27 cellular contexts compared by ENCODE assay signal in genomic region chr10:98215378-98215777, GRCh38. TPM values are rescaled to one million over a fixed set of nuclear protein-coding genes. Genes with fewer than 3 reads are reported as not detected.
"Had no signal": no experiment of that assay in that cellular context is flagged by ENCODE, and none has a peak within 500 bp of the region (broad histone marks: within the 10 kb centered on the region; RNA-seq: fewer than 3 reads in every experiment).

No MANE protein-coding gene starts in this region.

- H3K9me3 ChIP-seq: ovary, testis, thyroid gland had no signal

- DNase-seq: hypothalamus; immature natural killer cell; islet precursor cell; left ventricle myocardium inferior; midbrain; mucosa of descending colon; naive thymus-derived CD4-positive, alpha-beta T cell; ovary; stimulated activated CD4-positive, alpha-beta T cell treated with anti-CD3 and anti-CD28 coated beads, Interleukin-12 subunit alpha, Interleukin-12 subunit beta, amount 100 ng/mL, for 4 hours; stimulated activated CD4-positive, alpha-beta T cell treated with anti-CD3 and anti-CD28 coated beads, Interleukin-15, amount 100 ng/mL, for 24 hours; stimulated activated CD4-positive, alpha-beta T cell treated with anti-CD3 and anti-CD28 coated beads, Interleukin-2, amount 100 ng/mL, for 24 hours; stimulated activated CD4-positive, alpha-beta T cell treated with anti-CD3 and anti-CD28 coated beads, Interleukin-4, amount 100 ng/mL, for 1 hour; stimulated activated naive B cell treated with anti-CD40 and anti-IgM and Interleukin-4, amounts not matched to agents 10 μg/mL and 1 μg/mL and 100 μg/mL, for 72 hours; stimulated activated naive CD8-positive, alpha-beta T cell treated with anti-CD3 and anti-CD28 coated beads, Interleukin-15, Interleukin-2, amounts not matched to agents 100 U/mL and 50 U/mL, for 24 hours; stomach; testis; thyroid gland; transverse colon; upper lobe of left lung had no signal

- H3K36me3 ChIP-seq: ovary, right atrium auricular region, thyroid gland, transverse colon, vagina had no signal

- H3K4me1 ChIP-seq: right atrium auricular region, testis, transverse colon had no signal

- H3K27me3 ChIP-seq: ovary, right atrium auricular region, stomach, testis, thyroid gland, transverse colon, upper lobe of left lung, vagina had no signal

- H3K4me3 ChIP-seq: left ventricle myocardium inferior, lung, mucosa of descending colon, ovary, right atrium auricular region, skin epidermis, stomach, testis, thyroid gland, transverse colon, upper lobe of left lung, vagina had no signal

- H3K27ac Mint-ChIP-seq: immature natural killer cell; naive thymus-derived CD4-positive, alpha-beta T cell; natural killer cell treated with Interleukin-12 subunit alpha and Interleukin-12 subunit beta and Interleukin-15 and Interleukin-18, amount 100 ng/mL, for 72 hours; progenitor cell of endocrine pancreas; stimulated activated naive B cell treated with anti-CD40 and anti-IgM and Interleukin-4, amounts not matched to agents 10 μg/mL and 1 μg/mL and 100 μg/mL, for 72 hours had no signal

- H3K27me3 Mint-ChIP-seq: naive thymus-derived CD4-positive, alpha-beta T cell; natural killer cell treated with Interleukin-12 subunit alpha and Interleukin-12 subunit beta and Interleukin-15 and Interleukin-18, amount 100 ng/mL, for 72 hours; progenitor cell of endocrine pancreas; stimulated activated naive B cell treated with anti-CD40 and anti-IgM and Interleukin-4, amounts not matched to agents 10 μg/mL and 1 μg/mL and 100 μg/mL, for 72 hours had no signal

- ATAC-seq: mucosa of descending colon; naive thymus-derived CD4-positive, alpha-beta T cell; natural killer cell treated with Interleukin-12 subunit alpha and Interleukin-12 subunit beta and Interleukin-15 and Interleukin-18, amount 100 ng/mL, for 72 hours; sciatic nerve; stimulated activated naive B cell treated with anti-CD40 and anti-IgM and Interleukin-4, amounts not matched to agents 10 μg/mL and 1 μg/mL and 100 μg/mL, for 72 hours; stimulated activated naive CD8-positive, alpha-beta T cell treated with anti-CD3 and anti-CD28 coated beads, Interleukin-15, Interleukin-2, amounts not matched to agents 100 U/mL and 50 U/mL, for 24 hours had no signal

- H3K27ac ChIP-seq: left ventricle myocardium inferior, ovary, right atrium auricular region, skin epidermis, stomach, testis, thyroid gland, transverse colon, upper lobe of left lung, vagina had no signal

- H3K4me3 Mint-ChIP-seq: immature natural killer cell; natural killer cell treated with Interleukin-12 subunit alpha and Interleukin-12 subunit beta and Interleukin-15 and Interleukin-18, amount 100 ng/mL, for 72 hours; stimulated activated naive B cell treated with anti-CD40 and anti-IgM and Interleukin-4, amounts not matched to agents 10 μg/mL and 1 μg/mL and 100 μg/mL, for 72 hours had no signal

RNA-seq across cellular contexts. Expression of gene LOXL4, which starts 52.6 kb away (rescaled TPM):
- total RNA-seq: naive thymus-derived CD4-positive, alpha-beta T cell; natural killer cell treated with Interleukin-12 subunit alpha and Interleukin-12 subunit beta and Interleukin-15 and Interleukin-18, amount 100 ng/mL, for 72 hours had no signal
- polyA plus RNA-seq: naive thymus-derived CD4-positive, alpha-beta T cell; neural cell had no signal
